ENCODE assay signal across 17 cellular contexts in the genomic region with DNA sequence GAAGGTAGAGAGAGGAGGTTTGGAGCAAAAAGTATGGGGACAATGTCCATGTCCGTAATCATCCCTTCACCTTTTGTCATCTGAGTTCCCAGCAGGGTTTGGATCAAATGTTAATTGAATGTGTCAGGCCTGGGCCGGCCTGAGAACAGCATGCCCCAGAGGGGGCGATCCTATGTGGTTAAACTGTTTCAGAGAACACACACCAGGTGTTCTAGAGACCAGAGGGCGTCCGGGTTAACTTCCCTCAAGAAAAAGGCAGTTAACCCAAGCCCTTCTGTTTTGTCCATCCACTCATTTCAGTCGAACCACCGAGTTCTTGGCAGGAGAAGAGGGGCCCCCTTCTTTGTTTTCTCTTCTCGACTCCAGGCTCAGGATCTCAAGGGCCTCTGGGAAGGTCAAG.
"Had no signal": no experiment of that assay in that cellular context is flagged by ENCODE, and none has a peak within 500 bp of the region (broad histone marks: within the 10 kb centered on the region; RNA-seq: fewer than 3 reads in every experiment).

No MANE protein-coding gene starts in this region.

- DNase-seq: activated CD4-positive, alpha-beta memory T cell treated with anti-CD3 and anti-CD28 coated beads, Interleukin-2, amount 10 ng/mL, durations not matched to agents 7 days and 5 days; activated CD4-positive, alpha-beta T cell treated with anti-CD3 and anti-CD28 coated beads, Interleukin-2, amount 10 ng/mL, durations not matched to agents 24 days and 14 days; activated effector memory CD4-positive, alpha-beta T cell treated with anti-CD3 and anti-CD28 coated beads, Interleukin-2, amount 50 U/mL, for 16 hours; activated naive CD4-positive, alpha-beta T cell treated with anti-CD3 and anti-CD28 coated beads, Interleukin-2, amount 10 ng/mL, durations not matched to agents 7 days and 5 days; activated T-cell treated with anti-CD3 and anti-CD28 coated beads, Interleukin-2, amount 50 U/mL, for 72 hours; cortex of kidney; heart right ventricle; lower lobe of right lung; naive thymus-derived CD4-positive, alpha-beta T cell; ovary; stimulated activated CD4-positive, alpha-beta T cell treated with anti-CD3 and anti-CD28 coated beads, Interleukin-12 subunit alpha, Interleukin-12 subunit beta, amount 100 ng/mL, for 4 hours; substantia nigra; thyroid gland had no signal

- H3K4me3 ChIP-seq: heart right ventricle, lower lobe of right lung, ovary, prostate gland, right atrium auricular region, thyroid gland had no signal

- H3K27ac ChIP-seq: heart right ventricle, lower lobe of right lung, neutrophil, ovary, prostate gland, right atrium auricular region, thyroid gland, VCaP had no signal

- H3K36me3 ChIP-seq: heart right ventricle, lower lobe of right lung, neutrophil, ovary, prostate gland, right atrium auricular region, thyroid gland had no signal

- H3K9me3 ChIP-seq: lower lobe of right lung, neutrophil, ovary, prostate gland, thyroid gland had no signal

- H3K4me1 ChIP-seq: heart right ventricle, lower lobe of right lung, prostate gland, right atrium auricular region, thyroid gland had no signal

- H3K27me3 ChIP-seq: heart right ventricle, neutrophil, ovary, right atrium auricular region, thyroid gland had no signal
